ENCODE assay signal across 6 cellular contexts in genomic region chr4:177508662-177509061, GRCh38.
"Had no signal": no experiment of that assay in that cellular context is flagged by ENCODE, and none has a peak within 500 bp of the region (broad histone marks: within the 10 kb centered on the region; RNA-seq: fewer than 3 reads in every experiment).

No MANE protein-coding gene starts in this region.

- H3K27ac ChIP-seq: HL-60, KMS-11 had no signal

- H3K4me2 ChIP-seq: KMS-11 had no signal

- H3K9ac ChIP-seq: KMS-11 had no signal

- DNase-seq: Karpas-422, Kasumi-1, KBM-7, KG1 had no signal
